ENCODE assay signal across 26 cellular contexts in the genomic region with DNA sequence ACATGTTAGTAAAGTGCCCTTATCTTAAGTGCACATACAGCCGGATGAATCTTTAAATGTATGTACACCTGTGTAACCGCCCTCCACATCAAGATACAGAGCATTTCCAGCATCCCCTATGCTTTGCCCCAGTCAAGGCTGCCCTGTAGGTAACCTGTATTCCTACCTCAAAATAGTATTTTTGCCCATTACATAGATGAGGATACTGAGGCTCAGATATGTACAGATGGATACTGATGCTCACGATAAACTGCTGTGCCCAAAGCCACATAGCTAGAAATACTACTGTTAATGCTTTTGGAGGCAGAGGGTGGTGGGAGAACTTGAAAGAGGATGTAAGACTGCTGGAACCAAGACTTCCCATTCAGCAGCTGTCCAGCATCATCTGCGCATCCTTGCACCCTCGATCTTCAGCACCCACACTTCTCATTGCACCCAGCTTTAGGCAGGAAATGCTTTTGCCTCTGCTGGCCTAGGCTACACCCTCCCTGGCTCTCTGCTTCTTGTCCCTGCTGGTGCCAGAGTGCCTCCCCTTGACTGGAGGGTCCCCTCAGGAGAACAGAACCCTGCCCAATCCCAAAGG. TPM values are rescaled to one million over a fixed set of nuclear protein-coding genes. Genes with fewer than 3 reads are reported as not detected.
DNase-seq lines count a peak whose midpoint lies in the region; ATAC-seq, FAIRE-seq and TF ChIP-seq lines count a peak whose summit lies in the region.
"Had no signal": no experiment of that assay in that cellular context is flagged by ENCODE, and none has a peak within 500 bp of the region (broad histone marks: within the 10 kb centered on the region; RNA-seq: fewer than 3 reads in every experiment).

No MANE protein-coding gene starts in this region.

- no peak overlapping the region for H3K27ac ChIP-seq in GM23248
- H3K27ac ChIP-seq in K562 (ENCODE audit: extremely low read depth, low read depth, low read length): no peak overlapping the region
- no peak overlapping the region for H3K27ac ChIP-seq in neural progenitor cell
- no peak overlapping the region for H3K27ac ChIP-seq in CD4-positive, alpha-beta T cell (ENCODE audit: low read depth, low read length)

- ATAC-seq in K562: no peak
- ATAC-seq in CD4-positive, alpha-beta T cell (ENCODE audit: poor library complexity): no peak
- ATAC-seq: Panc1 had no signal

- H3K36me3 Mint-ChIP-seq in neural progenitor cell: no peaks in the 10 kb centered on the region
- H3K36me3 Mint-ChIP-seq in CD4-positive, alpha-beta T cell (ENCODE audit: low read depth): no peaks in the 10 kb centered on the region
- H3K36me3 Mint-ChIP-seq: CD4-positive, alpha-beta memory T cell; IgD-negative memory B cell had no signal

- TF ChIP-seq CTCF in K562 (IDR thresholded peaks at IDR 0.05 in 2 of 3, conservative IDR thresholded peaks at IDR 0.05 in 1 of 3; ENCODE audit: insufficient read depth in 2 of 3, low read depth in 1 of 3, low read length in 3 of 3) (no peak), neural progenitor cell (IDR thresholded peaks at IDR 0.05) (no peak)
- no peak for TF ChIP-seq CTCF in CD4-positive, alpha-beta T cell (IDR thresholded peaks at IDR 0.05)

- H4K20me1 ChIP-seq in GM23248 (ENCODE audit: insufficient read depth): no peaks in the 10 kb centered on the region
- H4K20me1 ChIP-seq in K562 (replicated peaks; ENCODE audit: control insufficient read depth, insufficient read depth, low read length): no peaks in the 10 kb centered on the region; the same call in 1 of the 2 replicates
- H4K20me1 ChIP-seq in neural progenitor cell (ENCODE audit: low read depth): no peaks in the 10 kb centered on the region

- no peaks in the 10 kb centered on the region for H3K79me2 ChIP-seq in GM23248 (ENCODE audit: insufficient read depth)
- H3K79me2 ChIP-seq in K562 (ENCODE audit: control insufficient read depth, insufficient read depth, low read length): no peaks in the 10 kb centered on the region
- no peaks in the 10 kb centered on the region for H3K79me2 ChIP-seq in neural progenitor cell (ENCODE audit: low read depth)

- no peak overlapping the region for H3K27ac Mint-ChIP-seq in neural progenitor cell
- H3K27ac Mint-ChIP-seq in CD4-positive, alpha-beta T cell: no peak overlapping the region
- H3K27ac Mint-ChIP-seq: CD4-positive, alpha-beta memory T cell had no signal

- TF ChIP-seq POLR2A in K562 (conservative IDR thresholded peaks at IDR 0.05): no peak

- H2AFZ ChIP-seq in GM23248 (no peak overlapping the region), K562 (ENCODE audit: low read depth, low read length) (no peak overlapping the region), neural progenitor cell (replicated peaks) (peak overlapping the region; percentile 22)

- DNase-seq in GM23248: peak; percentile 10
- no peak for DNase-seq in K562 (ENCODE audit: extremely low read depth in 1 of 4, low spot score in 3 of 4)
- DNase-seq in neural progenitor cell (ENCODE audit: low spot score): no peak
- no peak for DNase-seq in CD4-positive, alpha-beta T cell
- no peak for DNase-seq in DMS79 (lab: John Stamatoyannopoulos, UW)
- DNase-seq in activated T-cell treated with anti-CD3 and anti-CD28 coated beads, Interleukin-2, amount 50 U/mL, for 1 hour: no peak
- DNase-seq: Caco-2; CD4-positive, alpha-beta memory T cell; DMS 273 treated with DMSO at 0.1 percent for 48 hours; DND-41; NCI-H1092; NCI-H146; NCI-H2029 treated with DMSO at 0.1 percent for 48 hours; NCI-H2171; NCI-H345; NCI-H524; NCI-H774; NK-92 treated with Interleukin-12 subunit alpha and Interleukin-12 subunit beta, amount 100 ng/mL, for 24 hours; SIG-M5 had no signal

- H3K4me1 ChIP-seq in GM23248 (ENCODE audit: insufficient read depth) (peaks cover 13% of the 10 kb centered on the region), K562 (replicated peaks in 1 of 2; ENCODE audit: control insufficient read depth in 2 of 2, insufficient read depth in 2 of 2, low read length in 2 of 2) (peaks cover 9 to 10% of the 10 kb centered on the region in 2 experiments; a peak in 4 of 5 replicates), neural progenitor cell (peaks cover 4% of the 10 kb centered on the region)

- no peaks in the 10 kb centered on the region for H3K9me1 ChIP-seq in K562 (ENCODE audit: control insufficient read depth, insufficient read depth, low read length)

- no peak overlapping the region for H3K4me3 ChIP-seq in GM23248
- no peak overlapping the region for H3K4me3 ChIP-seq in K562
- no peak overlapping the region for H3K4me3 ChIP-seq in neural progenitor cell

- no peaks in the 10 kb centered on the region for H3K9me3 Mint-ChIP-seq in neural progenitor cell
- H3K9me3 Mint-ChIP-seq in CD4-positive, alpha-beta T cell: no peaks in the 10 kb centered on the region
- H3K9me3 Mint-ChIP-seq: CD4-positive, alpha-beta memory T cell; IgD-negative memory B cell had no signal

- H3K27me3 ChIP-seq in GM23248 (replicated peaks; ENCODE audit: insufficient read depth) (no peaks in the 10 kb centered on the region), K562 (ENCODE audit: control insufficient read depth in 2 of 2, insufficient read depth in 2 of 2, low read length in 2 of 2) (peaks cover 1 to 9% of the 10 kb centered on the region in 2 experiments; a peak in 3 of 5 replicates), neural progenitor cell (no peaks in the 10 kb centered on the region)
- no peaks in the 10 kb centered on the region for H3K27me3 ChIP-seq in CD4-positive, alpha-beta T cell (ENCODE audit: control insufficient read depth, insufficient read depth, low read length)

- H3F3A ChIP-seq in GM23248 (ENCODE audit: insufficient read depth): peaks cover 6% of the 10 kb centered on the region; the same call in 1 of the 2 replicates
- H3F3A ChIP-seq in neural progenitor cell (ENCODE audit: low read depth): peaks cover 9% of the 10 kb centered on the region

- no TSS peak for BruUV-seq in K562 (replicated peaks; lab: Mats Ljungman, UMichigan)

- H3K9me3 ChIP-seq in GM23248 (ENCODE audit: low read depth): no peaks in the 10 kb centered on the region
- no peaks in the 10 kb centered on the region for H3K9me3 ChIP-seq in K562 (replicated peaks; ENCODE audit: control insufficient read depth, insufficient read depth, low read depth, low read length)
- no peaks in the 10 kb centered on the region for H3K9me3 ChIP-seq in neural progenitor cell (ENCODE audit: low read depth)
- H3K9me3 ChIP-seq in CD4-positive, alpha-beta T cell (ENCODE audit: control insufficient read depth, low read length): no peaks in the 10 kb centered on the region
- H3K9me3 ChIP-seq: Caco-2 had no signal

- TF ChIP-seq EP300 in Ishikawa (IDR thresholded peaks at IDR 0.05; ENCODE audit: borderline replicate concordance): no peak
- no peak for TF ChIP-seq EP300 in K562 (IDR thresholded peaks at IDR 0.05; ENCODE audit: low read length)

- peaks cover 13% of the 10 kb centered on the region for H3K27me3 Mint-ChIP-seq in neural progenitor cell (ENCODE audit: insufficient read depth, low read depth)
- H3K27me3 Mint-ChIP-seq in CD4-positive, alpha-beta T cell: no peaks in the 10 kb centered on the region

- in situ Hi-C loops in GM23248 (cut with MboI) (no loop called here), K562 (cut with MboI) (loop anchor here (10.0 kb wide), 1 partner anchor 222 kb away; no protein-coding TSS in a partner anchor)

- POLR2A ChIA-PET in K562 (lab: Yijun Ruan, JAX): interaction anchor here (0.7 kb wide), 1 partner anchor 153 kb away, joined by 4 read pairs; no protein-coding TSS in a partner anchor
- POLR2A ChIA-PET in CD4-positive, alpha-beta T cell (lab: Charles Lee): interaction anchor here (0.7 kb wide), 1 partner anchor 739 kb away, joined by 3 read pairs; no protein-coding TSS in a partner anchor

- H3K36me3 ChIP-seq in GM23248 (ENCODE audit: low read depth): no peaks in the 10 kb centered on the region
- H3K36me3 ChIP-seq in K562 (ENCODE audit: control insufficient read depth, insufficient read depth, low read length): no peaks in the 10 kb centered on the region
- no peaks in the 10 kb centered on the region for H3K36me3 ChIP-seq in neural progenitor cell

- peaks cover 21% of the 10 kb centered on the region for H3K4me1 Mint-ChIP-seq in neural progenitor cell
- H3K4me1 Mint-ChIP-seq in CD4-positive, alpha-beta T cell (ENCODE audit: low read depth): no peaks in the 10 kb centered on the region

- no peak for TF ChIP-seq RAD21 in Ishikawa (IDR thresholded peaks at IDR 0.05; ENCODE audit: low read depth)
- TF ChIP-seq RAD21 in K562 (CRISPR knock-in tag; conservative IDR thresholded peaks at IDR 0.05 in 1 of 2, IDR thresholded peaks at IDR 0.05 in 1 of 2): no peak

- H3K4me2 ChIP-seq in GM23248 (ENCODE audit: unreplicated experiment): no peak overlapping the region
- no peak overlapping the region for H3K4me2 ChIP-seq in K562 (ENCODE audit: insufficient read depth, low read length)
- H3K4me2 ChIP-seq in neural progenitor cell: no peak overlapping the region

- no peak overlapping the region for H3K4me3 Mint-ChIP-seq in neural progenitor cell
- H3K4me3 Mint-ChIP-seq in CD4-positive, alpha-beta T cell: no peak overlapping the region
- H3K4me3 Mint-ChIP-seq: CD4-positive, alpha-beta memory T cell had no signal

- intact Hi-C loops in K562 (cut with micrococcal nuclease): loop anchor here (5.0 kb wide), 1 partner anchor 80 kb away; no protein-coding TSS in a partner anchor
- intact Hi-C loops in CD4-positive, alpha-beta T cell (cut with DNase I, micrococcal nuclease): loop anchor here (5.0 kb wide), 2 partner anchors 220 to 880 kb away; no protein-coding TSS in a partner anchor

- CTCF ChIA-PET in K562 (lab: Yijun Ruan, JAX; ENCODE audit: low intra/inter-chr PET ratio): interaction anchor here (0.6 to 1.6 kb wide), 2 partner anchors 220 to 777 kb away, joined by 5 to 6 read pairs; no protein-coding TSS in a partner anchor
- CTCF ChIA-PET in CD4-positive, alpha-beta T cell (lab: Charles Lee): interaction anchor here (0.7 kb wide), 2 partner anchors 292 to 847 kb away, joined by 3 to 4 read pairs; no protein-coding TSS in a partner anchor

- FAIRE-seq in K562 (lab: Jason Lieb, UNC): no peak
- FAIRE-seq: GM12892, GM18507, H1, HTR-8/SVneo had no signal

- H3K9ac ChIP-seq in GM23248 (no peak overlapping the region), K562 (ENCODE audit: insufficient read depth in 1 of 2, low read depth in 2 of 2, low read length in 2 of 2) (no peak overlapping the region), neural progenitor cell (no peak overlapping the region)

- H3K9me2 ChIP-seq in GM23248 (ENCODE audit: insufficient read depth): no peaks in the 10 kb centered on the region

- WGBS in GM23248 (ENCODE audit: low coverage in 1 of 2, low lambda C conversion rate in 2 of 2, missing lambda C conversion rate in 2 of 2), 2 experiments: 87 to 90% methylated on average over 5 of the region's 5 CpGs
- 28% methylated on average over 5 of the region's 5 CpGs for WGBS in K562 (ENCODE audit: insufficient coverage, low coverage, missing lambda C conversion rate)

RNA-seq across cellular contexts. Expression of gene ZFAND3, which starts 27.0 kb away (rescaled TPM):
- total RNA-seq in GM23248 (2014; rRNA removed; shearing (Covaris generic)): 27.1 and 27.5 TPM in 2 replicates
- polyA plus RNA-seq in GM23248 (2016; fragmentation: Nextera tagmentation; extraction: Ambion mirVana): 37.1 and 40.0 TPM in 2 replicates
- total RNA-seq in K562 (2011; cell fraction: chromatin; rRNA removed; ENCODE audit: low replicate concordance): 19.0 and 22.3 TPM in 2 replicates
- 7.5 and 10.5 TPM in 2 replicates for total RNA-seq in K562 (2011; cell fraction: nucleolus; rRNA removed)
- 15.2 and 29.8 TPM in 2 replicates for total RNA-seq in K562 (2011; cell fraction: nucleoplasm; rRNA removed)
- 6.1 and 10.5 TPM in 2 replicates for total RNA-seq in K562 (2014; rRNA removed)
- 11.8 and 18.5 TPM in 2 replicates for total RNA-seq in K562 (2014; rRNA removed; fragmentation: Illumina TruSeq; extraction: Trizol)
- total RNA-seq in K562 (2015; rRNA removed; fragmentation: Illumina TruSeq; extraction: Trizol): 11.8 and 12.8 TPM in 2 replicates
- total RNA-seq in K562 (2021): 23.4 and 26.5 TPM in 2 replicates
- polyA plus RNA-seq in K562 (2011; rRNA removed): 7.2 and 12.7 TPM in 2 replicates
- polyA plus RNA-seq in K562 (2011; cell fraction: cytosol; rRNA removed): 6.0 and 6.2 TPM in 2 replicates
- polyA plus RNA-seq in K562 (2011; cell fraction: nucleus; rRNA removed): 6.9 and 7.1 TPM in 2 replicates
- 42.2 and 91.3 TPM in 2 replicates for polyA plus RNA-seq in K562 (2012)
- polyA plus RNA-seq in K562 (2014; fragmentation: Illumina TruSeq; extraction: Trizol): 26.6 and 31.4 TPM in 2 replicates
- polyA plus RNA-seq in K562 (2014; fragmentation: Nextera tagmentation; extraction: Ambion mirVana): under 1 TPM; 0.81 to 0.87 TPM
- polyA plus RNA-seq in K562 (2014; rRNA removed): 9.4 and 14.4 TPM in 2 replicates
- 7.8 and 10.0 TPM in 2 replicates for polyA minus RNA-seq in K562 (2011; rRNA and poly(A)+ RNA removed)
- 9.6 and 11.7 TPM in 2 replicates for polyA minus RNA-seq in K562 (2011; cell fraction: cytosol; rRNA and poly(A)+ RNA removed)
- polyA minus RNA-seq in K562 (2011; cell fraction: nucleus; rRNA and poly(A)+ RNA removed): 4.4 and 7.9 TPM in 2 replicates
- 24.3 and 34.6 TPM in 2 replicates for total RNA-seq in neural progenitor cell (ENCODE audit: low replicate concordance)
- total RNA-seq in CD4-positive, alpha-beta T cell: 10 to 100 TPM; 34.4 to 37.0 TPM
